Comparison of ENCODE assay signal across 31 cellular contexts in the genomic region with DNA sequence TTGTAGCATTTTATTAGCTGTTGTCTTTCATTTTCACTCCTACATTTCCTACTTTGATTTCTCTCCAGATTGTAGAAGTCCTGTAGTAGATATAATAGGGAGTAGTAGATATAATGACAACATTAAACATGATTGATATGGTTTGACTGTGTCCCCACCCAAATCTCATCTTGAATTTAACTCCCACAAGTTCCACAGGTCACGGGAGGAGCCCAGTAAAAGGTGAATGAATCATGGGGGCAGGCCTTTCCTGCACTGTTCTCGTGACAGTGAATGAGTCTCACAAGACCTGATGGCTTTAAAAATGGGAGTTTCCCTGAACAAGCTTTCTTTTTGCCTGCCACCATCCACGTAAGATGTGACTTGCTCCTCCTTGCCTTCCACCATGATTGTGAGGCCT.
"Had no signal": no experiment of that assay in that cellular context is flagged by ENCODE, and none has a peak within 500 bp of the region (broad histone marks: within the 10 kb centered on the region; RNA-seq: fewer than 3 reads in every experiment).

No MANE protein-coding gene starts in this region.

- H3K27ac Mint-ChIP-seq: activated B cell treated with CpG ODN at 0.5 μM for 24 hours; activated CD4-positive, alpha-beta memory T cell treated with anti-CD3 and anti-CD28 coated beads, Interleukin-2, amount 10 ng/mL, durations not matched to agents 7 days and 5 days; activated naive CD8-positive, alpha-beta T cell; activated T-cell treated with anti-CD3 and anti-CD28 coated beads, Interleukin-2, amount 50 U/mL, for 24 hours; activated T-helper 17 cell treated with anti-CD3 and anti-CD28 coated beads, Interleukin-2, amount 50 U/mL, for 72 hours; T-helper 17 cell; T-helper 2 cell treated with Interferon-gamma antibody and Interleukin-4, amounts not matched to agents 5 μg/mL and 100 μg/mL, for 36 hours had no signal

- H3K4me3 Mint-ChIP-seq: activated B cell treated with CpG ODN at 0.5 μM for 24 hours; activated CD4-positive, alpha-beta memory T cell treated with anti-CD3 and anti-CD28 coated beads, Interleukin-2, amount 10 ng/mL, durations not matched to agents 7 days and 5 days; activated naive CD8-positive, alpha-beta T cell; activated T-cell treated with anti-CD3 and anti-CD28 coated beads, Interleukin-2, amount 50 U/mL, for 24 hours; activated T-helper 17 cell treated with anti-CD3 and anti-CD28 coated beads, Interleukin-2, amount 50 U/mL, for 72 hours; central memory CD8-positive, alpha-beta T cell; effector memory CD8-positive, alpha-beta T cell; T-helper 17 cell; T-helper 2 cell treated with Interferon-gamma antibody and Interleukin-4, amounts not matched to agents 5 μg/mL and 100 μg/mL, for 36 hours had no signal

- H3K4me3 ChIP-seq: esophagus squamous epithelium, gastroesophageal sphincter had no signal

- ATAC-seq: activated CD4-positive, CD25-positive, alpha-beta regulatory T cell treated with anti-CD3 and anti-CD28 coated beads, Interleukin-2, amount 50 U/mL, for 24 hours; activated T-helper 17 cell treated with anti-CD3 and anti-CD28 coated beads, Interleukin-2, amount 50 U/mL, for 72 hours; effector memory CD8-positive, alpha-beta T cell; gastroesophageal sphincter; T-helper 17 cell had no signal

- DNase-seq: activated B cell treated with CpG ODN at 0.5 μM for 24 hours; activated CD4-positive, alpha-beta memory T cell treated with anti-CD3 and anti-CD28 coated beads, Interleukin-2, amount 10 ng/mL, durations not matched to agents 7 days and 5 days; activated CD4-positive, alpha-beta T cell treated with anti-CD3 and anti-CD28 coated beads for 48 hours; activated CD4-positive, alpha-beta T cell treated with anti-CD3 and anti-CD28 coated beads, Interleukin-2, amount 50 U/mL, for 4 hours; activated CD8-positive, alpha-beta memory T cell treated with anti-CD3 and anti-CD28 coated beads, Interleukin-2, amount 50 U/mL, for 48 hours; activated effector memory CD4-positive, alpha-beta T cell treated with Interleukin-2 at 50 U/mL for 16 hours; activated gamma-delta T cell treated with Interleukin-2 at 50 U/mL for 16 hours; activated naive CD4-positive, alpha-beta T cell treated with anti-CD3 and anti-CD28 coated beads, Interleukin-2, amount 50 U/mL, for 16 hours; activated naive CD4-positive, alpha-beta T cell treated with Interleukin-2 at 50 U/mL for 16 hours; activated T-cell treated with anti-CD3 and anti-CD28 coated beads for 4 hours; activated T-cell treated with anti-CD3 and anti-CD28 coated beads, Interleukin-2, amount 50 U/mL, for 24 hours; amniotic stem cell; anterior cingulate cortex; brain microvascular endothelial cell; cortex of kidney; dermis blood vessel endothelial cell; effector CD4-positive, alpha-beta T cell; effector memory CD8-positive, alpha-beta T cell; erythroblast; esophagus squamous epithelium; foreskin melanocyte; T-helper 1 cell; T-helper 17 cell; T1000; WERI-Rb-1 had no signal

- H3K27me3 Mint-ChIP-seq: activated B cell treated with CpG ODN at 0.5 μM for 24 hours; activated CD4-positive, alpha-beta memory T cell treated with anti-CD3 and anti-CD28 coated beads, Interleukin-2, amount 10 ng/mL, durations not matched to agents 7 days and 5 days; activated naive CD8-positive, alpha-beta T cell; activated T-cell treated with anti-CD3 and anti-CD28 coated beads, Interleukin-2, amount 50 U/mL, for 24 hours; activated T-helper 17 cell treated with anti-CD3 and anti-CD28 coated beads, Interleukin-2, amount 50 U/mL, for 72 hours; central memory CD8-positive, alpha-beta T cell; effector memory CD8-positive, alpha-beta T cell; T-helper 17 cell had no signal

- H3K27ac ChIP-seq: brain microvascular endothelial cell, esophagus squamous epithelium, gastroesophageal sphincter, WERI-Rb-1 had no signal

- H3K27me3 ChIP-seq: brain microvascular endothelial cell, esophagus squamous epithelium, gastroesophageal sphincter had no signal
